ENCODE assay signal across 19 cellular contexts in genomic region chr5:171946382-171946781, GRCh38.
DNase-seq lines count a peak whose midpoint lies in the region; ATAC-seq, FAIRE-seq and TF ChIP-seq lines count a peak whose summit lies in the region.
"Had no signal": no experiment of that assay in that cellular context is flagged by ENCODE, and none has a peak within 500 bp of the region (broad histone marks: within the 10 kb centered on the region; RNA-seq: fewer than 3 reads in every experiment).

No MANE protein-coding gene starts in this region.

- no peak overlapping the region for H2BK120ac ChIP-seq in H1 (replicated peaks; ENCODE audit: low read depth, low read length)

- no peak for TF ChIP-seq POLR2A in H1 (IDR thresholded peaks at IDR 0.05; ENCODE audit: control extremely low read depth in 1 of 2, low read depth in 2 of 2, low read length in 2 of 2)

- H3K79me2 ChIP-seq in H1 (ENCODE audit: control insufficient read depth in 1 of 2, insufficient read depth in 2 of 2, low read length in 2 of 2), result peaks cover 5 to 93% of the 10 kb centered on the region in 2 experiments; a peak in 3 of 4 replicates

- no peak for ATAC-seq in CD4-positive, CD25-positive, alpha-beta regulatory T cell (ENCODE audit: low read depth in 2 of 2)

- TF ChIP-seq EP300 in H1 (IDR thresholded peaks at IDR 0.05; ENCODE audit: borderline replicate concordance in 1 of 2, low read depth in 2 of 2, low read length in 2 of 2), result no peak

- no peaks in the 10 kb centered on the region for H3K23me2 ChIP-seq in H1 (ENCODE audit: low read depth, low read length)

- CTCF ChIA-PET in HEK293T (lab: Yijun Ruan, JAX) (interaction anchor here (0.6 kb wide), 1 partner anchor 91 kb away, joined by 3 read pairs; no protein-coding TSS in a partner anchor), H1 (lab: Charles Lee; ENCODE audit: partially characterized antibody) (interaction anchor here (1.7 kb wide), 1 partner anchor 34 kb away, joined by 5 read pairs; no protein-coding TSS in a partner anchor)

- no peak for TF ChIP-seq RAD21 in H1 (IDR thresholded peaks at IDR 0.05 in 1 of 2, conservative IDR thresholded peaks at IDR 0.05 in 1 of 2; ENCODE audit: low read depth in 2 of 2, low read length in 2 of 2)

- no peak overlapping the region for H3K18ac ChIP-seq in H1 (ENCODE audit: extremely low read depth, low read length)

- H3K4me3 Mint-ChIP-seq in CD4-positive, CD25-positive, alpha-beta regulatory T cell, result no peak overlapping the region
- no peak overlapping the region for H3K4me3 Mint-ChIP-seq in neural crest cell
- H3K4me3 Mint-ChIP-seq: dendritic cell treated with granulocyte-macrophage colony-stimulating factor and Interleukin-4, amounts not matched to agents 40 ng/mL and 50 ng/mL, for 4 days had no signal

- H2AK5ac ChIP-seq in H1 (ENCODE audit: low read depth, low read length), result no peak overlapping the region

- no peaks in the 10 kb centered on the region for H3K9me3 ChIP-seq in CD4-positive, CD25-positive, alpha-beta regulatory T cell (ENCODE audit: control insufficient read depth in 2 of 2, low read length in 2 of 2)
- no peaks in the 10 kb centered on the region for H3K9me3 ChIP-seq in H1 (ENCODE audit: insufficient read depth in 2 of 2, low read depth in 1 of 2, low read length in 1 of 2)
- H3K9me3 ChIP-seq: BLaER1, Peyer's patch, prostate gland had no signal

- no peaks in the 10 kb centered on the region for H3K27me3 ChIP-seq in CD4-positive, CD25-positive, alpha-beta regulatory T cell (ENCODE audit: control insufficient read depth, insufficient read depth, low read length)
- no peaks in the 10 kb centered on the region for H3K27me3 ChIP-seq in H1 (replicated peaks in 1 of 4; ENCODE audit: control insufficient read depth in 3 of 4, extremely low read depth in 1 of 4, insufficient read depth in 3 of 4, low read length in 3 of 4)
- H3K27me3 ChIP-seq: BLaER1, Peyer's patch had no signal

- FAIRE-seq in H1 (lab: Jason Lieb, UNC), result no peak

- H2AFZ ChIP-seq in H1 (ENCODE audit: low read length), result no peak overlapping the region

- no peak overlapping the region for H3K9ac ChIP-seq in H1 (replicated peaks in 1 of 4; ENCODE audit: extremely low read depth in 1 of 4, low read depth in 3 of 4, low read length in 3 of 4)
- H3K9ac ChIP-seq: BLaER1 had no signal

- H4K91ac ChIP-seq in H1 (replicated peaks; ENCODE audit: insufficient read length, low read length), result no peak overlapping the region

- POLR2A ChIA-PET in HEK293T (lab: Yijun Ruan, JAX) (no interaction called here), H1 (lab: Charles Lee; ENCODE audit: partially characterized antibody) (interaction anchor here (0.6 kb wide), 1 partner anchor 19 kb away, joined by 3 read pairs; no protein-coding TSS in a partner anchor)

- no peak overlapping the region for H3K4me2 ChIP-seq in H1 (ENCODE audit: insufficient read depth in 1 of 2, low read depth in 2 of 2, low read length in 2 of 2)
- H3K4me2 ChIP-seq: BLaER1 had no signal

- H2BK20ac ChIP-seq in H1 (ENCODE audit: low read length), result no peak overlapping the region

- no peak for TF ChIP-seq CTCF in H1 (IDR thresholded peaks at IDR 0.05; ENCODE audit: control extremely low read depth in 1 of 3, insufficient read depth in 1 of 3, low read depth in 1 of 3, low read length in 3 of 3)
- TF ChIP-seq CTCF in neural crest cell (conservative IDR thresholded peaks at IDR 0.05), result peak; percentile 35

- H2BK5ac ChIP-seq in H1 (ENCODE audit: low read depth, low read length), result no peak overlapping the region

- no peak overlapping the region for H2BK12ac ChIP-seq in H1 (ENCODE audit: low read depth, low read length)

- no peak overlapping the region for H4K8ac ChIP-seq in H1 (ENCODE audit: extremely low read depth, insufficient read depth, low read length)

- no peak overlapping the region for H3K27ac ChIP-seq in CD4-positive, CD25-positive, alpha-beta regulatory T cell (ENCODE audit: insufficient read depth, low read length, poor library complexity, severe bottlenecking)
- H3K27ac ChIP-seq in H1 (ENCODE audit: low read depth, low read length), result no peak overlapping the region
- H3K27ac ChIP-seq: BLaER1, prostate gland, WERI-Rb-1 had no signal

- no peak overlapping the region for H2BK15ac ChIP-seq in H1 (ENCODE audit: low read length)

- H3K9me3 Mint-ChIP-seq in CD4-positive, CD25-positive, alpha-beta regulatory T cell, result no peaks in the 10 kb centered on the region
- H3K9me3 Mint-ChIP-seq in neural crest cell, result no peaks in the 10 kb centered on the region
- H3K9me3 Mint-ChIP-seq: dendritic cell treated with granulocyte-macrophage colony-stimulating factor and Interleukin-4, amounts not matched to agents 40 ng/mL and 50 ng/mL, for 4 days had no signal

- H3K56ac ChIP-seq in H1 (replicated peaks; ENCODE audit: insufficient read length, low read depth, low read length), result no peak overlapping the region

- H3K23ac ChIP-seq in H1 (ENCODE audit: insufficient read length), result no peak overlapping the region

- H3K36me3 ChIP-seq in CD4-positive, CD25-positive, alpha-beta regulatory T cell (ENCODE audit: control insufficient read depth, insufficient read depth, low read length), result no peaks in the 10 kb centered on the region
- no peaks in the 10 kb centered on the region for H3K36me3 ChIP-seq in H1 (ENCODE audit: control insufficient read depth in 2 of 4, insufficient read depth in 4 of 4, low read length in 3 of 4)
- H3K36me3 ChIP-seq: Peyer's patch, prostate gland, WERI-Rb-1 had no signal

- H3K79me1 ChIP-seq in H1 (ENCODE audit: low read depth, low read length), result 0 out of 2 replicates have a peak, but pooled peaks cover 2% of the 10 kb centered on the region

- WGBS in H1 (ENCODE audit: extremely low coverage in 1 of 2, insufficient coverage in 1 of 2, insufficient read length in 1 of 2, insufficient replicate concordance in 2 of 2, low coverage in 1 of 2, low lambda C conversion rate in 2 of 2, missing lambda C conversion rate in 1 of 2), 2 experiments, result 94% methylated on average over 1 of the region's 2 CpGs; no CpG with 5 or more reads in 1 of the 2 experiments

- H3K4me1 ChIP-seq in CD4-positive, CD25-positive, alpha-beta regulatory T cell (ENCODE audit: control insufficient read depth, insufficient read depth, low read length, poor library complexity, severe bottlenecking), result peaks cover 7% of the 10 kb centered on the region
- H3K4me1 ChIP-seq in H1 (replicated peaks in 1 of 4; ENCODE audit: control insufficient read depth in 3 of 4, insufficient read depth in 4 of 4, low read length in 3 of 4), result peaks cover 0 to 6% (median 4%) of the 10 kb centered on the region in 4 experiments; a peak in 3 of 7 replicates
- H3K4me1 ChIP-seq: BLaER1, prostate gland had no signal

- no peak for DNase-seq in CD4-positive, CD25-positive, alpha-beta regulatory T cell
- DNase-seq in HEK293T (ENCODE audit: extremely low spot score) (no peak), H1 (ENCODE audit: low read depth in 1 of 2, low spot score in 2 of 2) (no peak), neural crest cell (ENCODE audit: low read depth, low spot score) (no peak), activated T-cell treated with anti-CD3 and anti-CD28 coated beads for 4 hours (no peak), KBM-7 (no peak), SIG-M5 treated with dmso at 0.1 percent for 504 hours (lab: John Stamatoyannopoulos, UW; ENCODE audit: unreplicated experiment) (no peak)
- DNase-seq in stimulated activated CD4-positive, alpha-beta T cell treated with anti-CD3 and anti-CD28 coated beads, Interleukin-1b, Interleukin-23, amount 100 ng/mL, for 48 hours, result no peak
- DNase-seq: activated effector memory CD4-positive, alpha-beta T cell treated with anti-CD3 and anti-CD28 coated beads, Interleukin-2, amount 50 U/mL, for 16 hours; aorta; DMS79 treated with DMSO at 0.1 percent for 48 hours; hypothalamus; NCI-H2029 treated with DMSO at 0.1 percent for 48 hours; NCI-H526; Peyer's patch; WERI-Rb-1 had no signal

- in situ Hi-C loops in KBM-7 (cut with MboI; ENCODE audit: low pct_unique_long_range_greater_than_20kb, low sequenced_read_pairs), result no loop called here

- H3K27ac Mint-ChIP-seq in CD4-positive, CD25-positive, alpha-beta regulatory T cell, result peak overlapping the region in 2 of 3 donors; percentile 5 to 48
- H3K27ac Mint-ChIP-seq in neural crest cell (ENCODE audit: unreplicated experiment), result no peak overlapping the region
- H3K27ac Mint-ChIP-seq: dendritic cell treated with granulocyte-macrophage colony-stimulating factor and Interleukin-4, amounts not matched to agents 40 ng/mL and 50 ng/mL, for 4 days had no signal

- no peak overlapping the region for H3K14ac ChIP-seq in H1 (ENCODE audit: insufficient read length)

- H3K4me3 ChIP-seq in CD4-positive, CD25-positive, alpha-beta regulatory T cell (ENCODE audit: low read depth, low read length), result no peak overlapping the region
- no peak overlapping the region for H3K4me3 ChIP-seq in H1 (ENCODE audit: extremely low read depth in 1 of 4, insufficient read depth in 2 of 4, low read depth in 3 of 4, low read length in 4 of 4)
- H3K4me3 ChIP-seq: BLaER1, Peyer's patch, prostate gland had no signal

- no peak overlapping the region for H4K5ac ChIP-seq in H1 (ENCODE audit: insufficient read length, low read depth, low read length)

- H3K4me1 Mint-ChIP-seq in CD4-positive, CD25-positive, alpha-beta regulatory T cell, result peaks cover 12 to 69% (median 49%) of the 10 kb centered on the region in 4 donors
- peaks cover 22% of the 10 kb centered on the region for H3K4me1 Mint-ChIP-seq in neural crest cell

- no peak overlapping the region for H3K4ac ChIP-seq in H1 (replicated peaks; ENCODE audit: insufficient read length, low read depth, low read length)

- peaks cover 12 to 14% of the 10 kb centered on the region in 2 experiments for H4K20me1 ChIP-seq in H1 (replicated peaks in 1 of 2; ENCODE audit: control insufficient read depth in 1 of 2, insufficient read depth in 2 of 2, low read length in 2 of 2)

- peaks cover 4% of the 10 kb centered on the region for H3K36me3 Mint-ChIP-seq in CD4-positive, CD25-positive, alpha-beta regulatory T cell
- H3K36me3 Mint-ChIP-seq in neural crest cell (ENCODE audit: low read depth), result peaks cover 3% of the 10 kb centered on the region

- H3K27me3 Mint-ChIP-seq in CD4-positive, CD25-positive, alpha-beta regulatory T cell, result no peaks in the 10 kb centered on the region
- no peaks in the 10 kb centered on the region for H3K27me3 Mint-ChIP-seq in neural crest cell (ENCODE audit: low read depth)
- H3K27me3 Mint-ChIP-seq: dendritic cell treated with granulocyte-macrophage colony-stimulating factor and Interleukin-4, amounts not matched to agents 40 ng/mL and 50 ng/mL, for 4 days had no signal

TF ChIP-seq in HEK293T, 16 proteins besides CTCF, POLR2A, EP300 and RAD21:
- TF ChIP-seq ZNF384 (IDR thresholded peaks at IDR 0.05) (0 out of 2 replicates have a peak, but pooled peaks have one; percentile 11), HDGF (IDR thresholded peaks at IDR 0.05; ENCODE audit: borderline replicate concordance) (no peak)

TF ChIP-seq in H1, 55 proteins besides CTCF, POLR2A, EP300 and RAD21 (continues in another document):
- TF ChIP-seq TEAD4 (IDR thresholded peaks at IDR 0.05; ENCODE audit: low read depth, low read length) (peak; percentile 91), TAF7 (optimal IDR thresholded peaks at IDR 0.05; ENCODE audit: borderline replicate concordance, low read depth, low read length) (no peak), SP1 (IDR thresholded peaks at IDR 0.05; ENCODE audit: low read depth, low read length) (no peak), GTF2F1 (IDR thresholded peaks at IDR 0.05; ENCODE audit: borderline replicate concordance, low read depth, low read length) (no peak), NANOG (IDR thresholded peaks at IDR 0.05; ENCODE audit: insufficient read depth, low read depth, low read length, poor library complexity, severe bottlenecking) (no peak)
